Comparison of ENCODE assay signal across 8 cellular contexts in genomic region chr17:38558751-38559024, GRCh38. TPM values are rescaled to one million over a fixed set of nuclear protein-coding genes. Genes with fewer than 3 reads are reported as not detected.
A peak's percentile ranks its signal among the peaks of the same experiment; 100 is the strongest.
DNase-seq lines count a peak whose midpoint lies in the region; ATAC-seq and TF ChIP-seq lines count a peak whose summit lies in the region.

No MANE protein-coding gene starts in this region.

- peaks cover 3% of the 10 kb centered on the region for H3K27me3 ChIP-seq in ovary

- 3 to 10% (median 4%) methylated on average over 10 of the region's 10 CpGs for WGBS in ovary, 3 donors

- no peak for ATAC-seq in GM18517 (IDR thresholded peaks at IDR 0.05; ENCODE audit: unreplicated experiment)

- no peaks in the 10 kb centered on the region for H3K9me3 ChIP-seq in ovary

- peaks cover 8% of the 10 kb centered on the region for H3K4me1 ChIP-seq in ovary (ENCODE audit: insufficient read depth)

- TF ChIP-seq EP300 in ovary (IDR thresholded peaks at IDR 0.05), result no peak

- H3K4me3 ChIP-seq in GM12875 (ENCODE audit: low read depth, low read length) (peak overlapping the region; percentile 43), epithelial cell of proximal tubule (ENCODE audit: low read depth, low read length) (peak overlapping the region; percentile 54), ovary (peak overlapping the region; percentile 35)

- DNase-seq in NCI-H526 treated with DMSO at 0.1 percent for 48 hours (lab: John Stamatoyannopoulos, UW), result peak; percentile 17
- DNase-seq in epithelial cell of proximal tubule (ENCODE audit: low read depth), result no peak
- peak in 1 of 5 donors; percentile 41 for DNase-seq in ovary
- DNase-seq in SK-N-DZ (ENCODE audit: low spot score), result no peak
- no peak for DNase-seq in GF-D8 (lab: John Stamatoyannopoulos, UW)
- DNase-seq in SW 1271 (lab: John Stamatoyannopoulos, UW), result no peak

- intact Hi-C loops in ovary (cut with DNase I), result loop anchor here in 1 of 4 donors (5.0 kb wide), 1 partner anchor 104 kb away; no protein-coding TSS in a partner anchor

- H3K27ac ChIP-seq in ovary, result peak overlapping the region; percentile 28 to 52

- TF ChIP-seq POLR2A in ovary (IDR thresholded peaks at IDR 0.05), result no peak

- TF ChIP-seq CTCF in GM12875 (IDR thresholded peaks at IDR 0.05; ENCODE audit: borderline replicate concordance, insufficient read depth, low read depth, low read length) (no peak), epithelial cell of proximal tubule (conservative IDR thresholded peaks at IDR 0.05; ENCODE audit: low read depth, low read length) (no peak), ovary (IDR thresholded peaks at IDR 0.05) (no peak)

- H3K36me3 ChIP-seq in ovary, result no peaks in the 10 kb centered on the region

RNA-seq across cellular contexts. Expression of gene SRCIN1, which starts 47.1 kb away (rescaled TPM):
- 0.07 and 2.1 TPM in 2 replicates for total RNA-seq in epithelial cell of proximal tubule
- total RNA-seq in ovary, result 1 to 10 TPM in 5 of 7 donors, under 1 TPM in 2; 0.48 to 3.0 (median 1.2) TPM
- under 1 TPM; 0.18 to 0.57 TPM for polyA plus RNA-seq in ovary
- polyA plus RNA-seq in SK-N-DZ (2014; cell fraction: cytosol; rRNA removed), result 2.7 and 3.0 TPM in 2 replicates
- polyA plus RNA-seq in SK-N-DZ (2014; cell fraction: nucleus; rRNA removed), result 7.4 and 10.8 TPM in 2 replicates
